Comparison of ENCODE assay signal across 2 cellular contexts in the genomic region with DNA sequence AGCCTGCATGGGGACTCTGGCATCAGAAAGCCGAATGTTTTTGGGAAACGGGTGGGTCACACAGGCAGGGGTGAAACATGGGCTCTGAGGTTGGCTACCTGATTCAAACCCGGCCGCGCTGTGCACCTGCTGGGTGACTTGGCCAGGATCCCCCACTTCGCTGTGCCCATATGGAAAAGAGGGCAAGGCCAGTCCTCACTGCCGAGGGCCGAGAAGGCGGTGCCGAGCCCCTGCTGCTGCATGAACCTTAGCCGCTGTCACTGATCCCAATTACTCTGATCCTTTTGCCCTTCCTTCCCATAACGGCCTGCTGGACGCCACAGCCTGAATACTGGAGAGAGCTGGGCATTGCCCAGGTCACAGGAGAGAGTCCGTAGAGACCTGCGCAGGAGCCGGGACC.
TF ChIP-seq lines count a peak whose summit lies in the region.

No MANE protein-coding gene starts in this region.

TF ChIP-seq in K562, 482 proteins besides CTCF, POLR2A, EP300 and RAD21:
- TF ChIP-seq POLR2G (IDR thresholded peaks at IDR 0.05; ENCODE audit: low read depth, low read length), result 0 out of 2 replicates have a peak, but pooled peaks have one; percentile 15
- TF ChIP-seq, protein P1, sequence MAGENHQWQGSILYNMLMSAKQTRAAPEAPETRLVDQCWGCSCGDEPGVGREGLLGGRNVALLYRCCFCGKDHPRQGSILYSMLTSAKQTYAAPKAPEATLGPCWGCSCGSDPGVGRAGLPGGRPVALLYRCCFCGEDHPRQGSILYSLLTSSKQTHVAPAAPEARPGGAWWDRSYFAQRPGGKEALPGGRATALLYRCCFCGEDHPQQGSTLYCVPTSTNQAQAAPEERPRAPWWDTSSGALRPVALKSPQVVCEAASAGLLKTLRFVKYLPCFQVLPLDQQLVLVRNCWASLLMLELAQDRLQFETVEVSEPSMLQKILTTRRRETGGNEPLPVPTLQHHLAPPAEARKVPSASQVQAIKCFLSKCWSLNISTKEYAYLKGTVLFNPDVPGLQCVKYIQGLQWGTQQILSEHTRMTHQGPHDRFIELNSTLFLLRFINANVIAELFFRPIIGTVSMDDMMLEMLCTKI (IDR thresholded peaks at IDR 0.05; ENCODE audit: partially characterized antibody), result no peak

TF ChIP-seq in HepG2, 621 proteins besides CTCF, POLR2A, EP300 and RAD21:
- peak; percentile 56 for TF ChIP-seq AGO2 (optimal IDR thresholded peaks at IDR 0.05; ENCODE audit: low read depth, low read length)
- TF ChIP-seq DNMT1 (CRISPR knock-in tag; IDR thresholded peaks at IDR 0.05), result no peak
